8 cellular contexts compared by ENCODE assay signal in the genomic region with DNA sequence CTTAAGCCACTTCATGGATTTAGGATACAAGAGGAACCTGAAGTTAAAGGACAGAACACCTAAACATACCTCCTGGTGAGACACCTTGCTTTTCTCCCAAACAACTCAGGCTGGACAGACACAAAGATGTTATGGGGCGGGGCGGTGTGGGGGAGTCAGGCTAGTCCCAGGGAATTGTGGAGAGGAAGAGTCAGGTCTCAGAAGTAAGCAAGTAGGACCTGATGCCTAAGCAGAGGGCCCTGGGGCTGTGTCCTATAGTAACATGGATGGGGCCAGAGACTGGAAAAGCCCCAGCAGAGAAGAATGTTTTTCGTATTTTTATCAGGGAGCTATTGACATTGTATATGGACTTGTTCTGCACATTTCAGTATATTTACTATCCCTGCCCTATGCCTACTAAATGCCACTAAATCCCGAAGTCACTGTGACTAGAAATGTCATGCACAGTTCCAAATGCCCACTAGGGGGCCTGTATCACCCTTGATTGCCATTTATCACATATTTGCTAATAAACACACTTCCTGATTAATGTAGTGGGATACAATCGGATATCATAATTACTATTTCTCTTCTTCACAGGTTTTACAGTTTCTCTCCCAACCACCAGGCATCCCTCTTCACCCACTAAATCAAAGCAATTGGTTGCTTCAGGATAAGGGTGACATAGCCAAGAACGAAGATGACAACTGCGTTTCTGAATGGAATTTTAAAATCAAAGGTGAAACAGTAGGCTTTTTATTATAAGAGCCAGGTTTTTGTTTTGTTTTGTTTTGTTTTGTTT. TPM values are rescaled to one million over a fixed set of nuclear protein-coding genes. Genes with fewer than 3 reads are reported as not detected.
DNase-seq lines count a peak whose midpoint lies in the region; ATAC-seq and TF ChIP-seq lines count a peak whose summit lies in the region.

No MANE protein-coding gene starts in this region.

- H3K9me2 ChIP-seq in PC-3 (replicated peaks; ENCODE audit: low read length) = no peaks in the 10 kb centered on the region

- CTCF ChIA-PET in PC-3 (lab: Charles Lee) = interaction anchor here (1.6 kb wide), 1 partner anchor 159 kb away, joined by 6 read pairs; no protein-coding TSS in a partner anchor

- ATAC-seq in HG02938 (IDR thresholded peaks at IDR 0.05; ENCODE audit: unreplicated experiment) = peak; percentile 58
- ATAC-seq in PC-3 = peak; percentile 66

- intact Hi-C loops in PC-3 (cut with micrococcal nuclease) = loop anchor here (1.0 to 2.0 kb wide), 2 partner anchors 111 to 158 kb away; no protein-coding TSS in a partner anchor

- H3K4me1 ChIP-seq in PC-3 (ENCODE audit: insufficient read depth, low read length) = no peaks in the 10 kb centered on the region
- no peaks in the 10 kb centered on the region for H3K4me1 ChIP-seq in cardiac muscle cell (ENCODE audit: low read depth)

- no peaks in the 10 kb centered on the region for H3F3A ChIP-seq in PC-3 (ENCODE audit: low read length, unreplicated experiment)

- no peak overlapping the region for H2AFZ ChIP-seq in PC-3 (ENCODE audit: low read length)

- H3K27ac ChIP-seq in PC-3 (ENCODE audit: low read length) (no peak overlapping the region), cardiac muscle cell (no peak overlapping the region)

- H3K79me2 ChIP-seq in PC-3 (ENCODE audit: low read length) = no peaks in the 10 kb centered on the region

- H3K9me3 ChIP-seq in PC-3 (ENCODE audit: low read length) = no peaks in the 10 kb centered on the region
- H3K9me3 ChIP-seq in cardiac muscle cell (ENCODE audit: low read depth) = no peaks in the 10 kb centered on the region

- TF ChIP-seq CTCF in GM12865 (IDR thresholded peaks at IDR 0.05; ENCODE audit: insufficient read depth, low read depth, low read length, missing control alignments) (peak; percentile 82), PC-3 (conservative IDR thresholded peaks at IDR 0.05; ENCODE audit: low read depth, low read length) (peak; percentile 87), cardiac muscle cell (IDR thresholded peaks at IDR 0.05; ENCODE audit: low read depth, low read length) (peak; percentile 85), retinal pigment epithelial cell (conservative IDR thresholded peaks at IDR 0.05; ENCODE audit: low read depth, low read length) (peak; percentile 85)

- H4K20me1 ChIP-seq in PC-3 (ENCODE audit: low read length) = no peaks in the 10 kb centered on the region

- DNase-seq in A172 (ENCODE audit: low spot score) = peak; percentile 61
- DNase-seq in GM12865 (ENCODE audit: low read depth) = peak; percentile 71
- DNase-seq in PC-3 = peak; percentile 64
- peak; percentile 43 for DNase-seq in activated naive CD4-positive, alpha-beta T cell treated with anti-CD3 and anti-CD28 coated beads, Interleukin-2, amount 50 U/mL, for 16 hours
- DNase-seq in cardiac muscle cell (ENCODE audit: low read depth in 1 of 2, low spot score in 1 of 2) = peak; percentile 58
- no peak for DNase-seq in retinal pigment epithelial cell (ENCODE audit: low read depth)
- no peak for DNase-seq in cerebellar nuclear complex (lab: John Stamatoyannopoulos, UW)

- H3K27me3 ChIP-seq in PC-3 (ENCODE audit: low read length) (no peaks in the 10 kb centered on the region), cardiac muscle cell (no peaks in the 10 kb centered on the region)

- H3K9ac ChIP-seq in PC-3 (ENCODE audit: low read length) = no peak overlapping the region

- POLR2A ChIA-PET in PC-3 (lab: Charles Lee; ENCODE audit: unreplicated experiment) = no interaction called here

- no peak overlapping the region for H3K4me2 ChIP-seq in PC-3 (ENCODE audit: low read length)

- no TSS peak for BruUV-seq in PC-3 (replicated peaks; lab: Mats Ljungman, UMichigan)

- no peaks in the 10 kb centered on the region for H3K36me3 ChIP-seq in PC-3 (ENCODE audit: low read depth, low read length)
- H3K36me3 ChIP-seq in cardiac muscle cell = no peaks in the 10 kb centered on the region

- H3K4me3 ChIP-seq in GM12865 (ENCODE audit: low read depth, low read length) = no peak overlapping the region
- H3K4me3 ChIP-seq in PC-3 (ENCODE audit: low read length) = no peak overlapping the region
- no peak overlapping the region for H3K4me3 ChIP-seq in cardiac muscle cell
- H3K4me3 ChIP-seq in retinal pigment epithelial cell (ENCODE audit: low read length) = no peak overlapping the region

RNA-seq across cellular contexts. Expression of a gene that starts 23.8 kb away (rescaled TPM):
- total RNA-seq in A172 (2014; rRNA removed; shearing (Covaris generic)) = 9.1 and 10.3 TPM in 2 replicates
- total RNA-seq in PC-3 (2014; rRNA removed) (9.0 and 12.0 TPM in 2 replicates), cardiac muscle cell (15.0 TPM in 2 replicates)
- 10.4 and 12.1 TPM in 2 replicates for polyA plus RNA-seq in cardiac muscle cell

RNA-seq across cellular contexts. Expression of a gene that starts 24.1 kb away (rescaled TPM):
- total RNA-seq in A172 (2014; rRNA removed; shearing (Covaris generic)) = 6.6 and 7.7 TPM in 2 replicates
- total RNA-seq in PC-3 (2014; rRNA removed) = 4.6 and 6.5 TPM in 2 replicates
- total RNA-seq in cardiac muscle cell = 7.3 and 9.1 TPM in 2 replicates
- polyA plus RNA-seq in cardiac muscle cell = 7.7 and 11.0 TPM in 2 replicates

Comparison
In these comparisons a context has a peak if more than half of its experiments do, and no peak if none do; other contexts are left out.
1. DNase-seq: peak in A172 (single experiment), GM12865 (single experiment), PC-3 (single experiment), activated naive CD4-positive, alpha-beta T cell treated with anti-CD3 and anti-CD28 coated beads, Interleukin-2, amount 50 U/mL, for 16 hours (single experiment) and cardiac muscle cell (2 of 2); none in retinal pigment epithelial cell (single experiment) and cerebellar nuclear complex (0 of 2).
2. Peak in every context shown above with its lines, with median percentiles within 50 percentile points of each other: CTCF ChIP-seq.